ENCODE assay signal across 8 cellular contexts in the genomic region with DNA sequence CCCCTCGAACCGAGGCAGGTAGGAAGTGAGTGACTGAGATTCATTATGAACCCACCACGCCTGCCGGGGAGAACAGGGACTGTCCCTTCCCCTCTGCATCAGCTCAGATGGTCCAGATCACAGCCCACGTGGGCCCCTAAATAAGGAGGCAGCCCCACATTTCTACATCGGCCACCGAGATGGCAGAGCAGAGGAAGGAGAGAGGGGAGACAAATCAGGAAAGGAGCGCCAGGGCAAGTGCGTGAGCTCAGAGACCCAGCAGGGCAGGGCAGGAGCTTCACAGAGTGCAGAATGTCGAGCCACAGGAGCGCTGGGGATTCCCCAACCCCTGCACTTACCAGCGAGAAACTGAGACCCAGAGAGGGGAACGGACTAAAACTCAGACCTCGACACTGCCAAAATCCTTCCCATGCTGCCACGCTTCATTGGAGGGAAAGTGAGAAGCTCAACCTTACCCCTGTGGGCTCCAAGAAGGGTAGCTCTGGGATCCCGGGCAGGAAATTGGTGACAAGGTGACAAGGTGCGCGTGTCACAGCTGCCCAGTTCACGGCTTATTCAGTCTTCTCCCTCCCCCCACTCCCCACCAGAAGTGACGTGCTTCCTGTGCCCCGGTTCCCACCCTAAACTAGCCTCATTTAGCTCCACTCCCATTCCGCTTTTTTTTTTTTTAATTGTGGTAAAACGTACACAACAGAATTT. TPM values are rescaled to one million over a fixed set of nuclear protein-coding genes. Genes with fewer than 3 reads are reported as not detected.
A peak's percentile ranks its signal among the peaks of the same experiment; 100 is the strongest.
DNase-seq lines count a peak whose midpoint lies in the region; ATAC-seq, FAIRE-seq and TF ChIP-seq lines count a peak whose summit lies in the region.

A gene (minus strand): TSS at position 566 of the 699 bp plus-strand sequence. CDS start 13,942 bp downstream, outside the sequence.

- peaks cover 71 to 83% (median 72%) of the 10 kb centered on the region in 3 donors for H3K4me1 Mint-ChIP-seq in T-cell

- peak within 1 kb of the TSS; percentile 99 for H2AFZ ChIP-seq in HepG2 (ENCODE audit: low read length)

- POLR2A ChIA-PET in T-cell (lab: Charles Lee), result interaction anchor here (0.6 to 1.8 kb wide), 25 partner anchors 9 to 950 kb away, joined by 3 to 18 read pairs (median 5); a partner anchor contains a TSS
- POLR2A ChIA-PET in HepG2 (lab: Yijun Ruan, JAX), result interaction anchor here (0.5 to 2.4 kb wide), 2 partner anchors 63 to 125 kb away, joined by 3 to 12 read pairs; no protein-coding TSS in a partner anchor

- H3K79me2 ChIP-seq in HepG2 (ENCODE audit: insufficient read depth, low read length), result no peaks in the 10 kb centered on the region

- WGBS in HepG2 (ENCODE audit: low lambda C conversion rate), result 25% methylated on average over 22 of the region's 23 CpGs

- TF ChIP-seq POLR2A in HepG2 (IDR thresholded peaks at IDR 0.05; ENCODE audit: insufficient read depth in 1 of 2, low read depth in 2 of 2, low read length in 2 of 2), result no peak

- H3K36me3 Mint-ChIP-seq in T-cell, result peaks cover 9% of the 10 kb centered on the region

- H3K27me3 ChIP-seq in HepG2 (ENCODE audit: control insufficient read depth in 1 of 2, insufficient read depth in 2 of 2, low read length in 2 of 2) (no peaks in the 10 kb centered on the region; a peak in 1 of 5 replicates), MG63 (peaks cover 7% of the 10 kb centered on the region; the same call in 1 of the 2 replicates)

- peak within 1 kb of the TSS; percentile 98 for H3K4me2 ChIP-seq in HepG2 (ENCODE audit: low read depth, low read length)

- in situ Hi-C loops in HepG2 (cut with HindIII; ENCODE audit: extremely low pct_ligation_motif_present, low pct_unique_long_range_greater_than_20kb), result no loop called here

- no peak within 1 kb of the TSS for H3K27ac ChIP-seq in HepG2 (ENCODE audit: extremely low read length, insufficient read depth, low read length)

- no peak for FAIRE-seq in HepG2 (lab: Jason Lieb, UNC)

- no peaks in the 10 kb centered on the region for H3K9me3 ChIP-seq in HepG2 (ENCODE audit: low read length)
- no peaks in the 10 kb centered on the region for H3K9me3 ChIP-seq in MG63

- H3K27me3 Mint-ChIP-seq in T-cell, result no peaks in the 10 kb centered on the region

- no peak for TF ChIP-seq EP300 in HepG2 (IDR thresholded peaks at IDR 0.05; ENCODE audit: low read depth in 2 of 2, low read length in 2 of 2)
- no peak for TF ChIP-seq EP300 in HepG2 (CRISPR knock-in tag; IDR thresholded peaks at IDR 0.05; ENCODE audit: borderline replicate concordance)

- ATAC-seq in GM18873 (IDR thresholded peaks at IDR 0.05; ENCODE audit: low FRiP score, unreplicated experiment) (peak; percentile 54), HG03060 (IDR thresholded peaks at IDR 0.05; ENCODE audit: low read depth, unreplicated experiment) (peak; percentile 36), T-cell (replicated peaks in 1 of 4) (peak; percentile 79 to 86 (median 85)), HepG2 (peak; percentile 68)

- no peak for TF ChIP-seq RAD21 in HepG2 (CRISPR knock-in tag; IDR thresholded peaks at IDR 0.05)

- peak within 1 kb of the TSS; percentile 93 to 100 (median 97) for H3K4me3 Mint-ChIP-seq in T-cell

- intact Hi-C loops in HepG2 (cut with micrococcal nuclease; ENCODE audit: unreplicated experiment), result no loop called here

- peak within 1 kb of the TSS; percentile 56; the same call in 1 of the 2 replicates for H3K9ac ChIP-seq in HepG2 (ENCODE audit: insufficient read depth, low read depth, low read length)

- no TSS peak for BruUV-seq in HepG2 (replicated peaks; lab: Mats Ljungman, UMichigan)

- peak within 1 kb of the TSS; percentile 96 to 100 for H3K27ac Mint-ChIP-seq in T-cell

- CTCF ChIA-PET in T-cell (lab: Charles Lee) (interaction anchor here (0.6 to 2.6 kb wide), 21 partner anchors 9 to 270 kb away, joined by 3 to 38 read pairs (median 4); a partner anchor contains a TSS), HepG2 (lab: Yijun Ruan, JAX; ENCODE audit: low intra/inter-chr PET ratio, low total read pairs) (no interaction called here)

- no peak for TF ChIP-seq CTCF in HepG2 (CRISPR knock-in tag; IDR thresholded peaks at IDR 0.05)

- peak within 1 kb of the TSS; percentile 50 to 77 (median 60) for H3K4me3 ChIP-seq in HepG2 (replicated peaks in 1 of 3; ENCODE audit: insufficient read depth in 1 of 3, low read depth in 2 of 3, low read length in 3 of 3)
- H3K4me3 ChIP-seq in MG63, result no peak within 1 kb of the TSS

- DNase-seq in T-cell (peak; percentile 71 to 97 (median 94)), HepG2 (ENCODE audit: low spot score) (no peak), NCI-H2227 treated with DMSO at 0.1 percent for 48 hours (lab: John Stamatoyannopoulos, UW) (no peak), MG63 (no peak)
- peak; percentile 56 for DNase-seq in activated naive CD8-positive, alpha-beta T cell treated with anti-CD3 and anti-CD28 coated beads, Interleukin-2, amount 50 U/mL, for 16 hours (ENCODE audit: low read depth, low spot score)
- DNase-seq in stimulated activated CD8-positive, alpha-beta memory T cell treated with anti-CD3 and anti-CD28 coated beads, Interleukin-12 subunit alpha, Interleukin-12 subunit beta, amount 100 ng/mL, for 4 hours (ENCODE audit: low read depth), result peak; percentile 81

- H3K9me3 Mint-ChIP-seq in T-cell, result no peaks in the 10 kb centered on the region

- H4K20me1 ChIP-seq in HepG2 (ENCODE audit: insufficient read depth, low read length), result no peaks in the 10 kb centered on the region

- peaks cover 39% of the 10 kb centered on the region for H3K4me1 ChIP-seq in HepG2 (ENCODE audit: insufficient read depth, low read length)

- H3K36me3 ChIP-seq in HepG2 (replicated peaks in 1 of 2; ENCODE audit: control insufficient read depth in 1 of 2, insufficient read depth in 2 of 2, low read length in 2 of 2) (no peaks in the 10 kb centered on the region), MG63 (no peaks in the 10 kb centered on the region)

TF ChIP-seq in HepG2, 621 proteins besides CTCF, POLR2A, EP300 and RAD21 (continues in another document):
- TF ChIP-seq ZNF747 (CRISPR knock-in tag; IDR thresholded peaks at IDR 0.05; ENCODE audit: borderline replicate concordance) (no peak), CREB1 (IDR thresholded peaks at IDR 0.05) (0 out of 2 replicates have a peak, but pooled peaks have one; percentile 42), CREB1 (CRISPR knock-in tag; IDR thresholded peaks at IDR 0.05) (peak; percentile 50), RFX5 (IDR thresholded peaks at IDR 0.05; ENCODE audit: low read depth, low read length) (no peak), ATF7-NPFF (CRISPR knock-in tag; IDR thresholded peaks at IDR 0.05; ENCODE audit: low read depth) (no peak), SCMH1 (CRISPR knock-in tag; IDR thresholded peaks at IDR 0.05; ENCODE audit: borderline replicate concordance) (no peak), CREM (IDR thresholded peaks at IDR 0.05) (no peak), CREM (CRISPR knock-in tag; IDR thresholded peaks at IDR 0.05) (no peak)
- TF ChIP-seq, protein P1, sequence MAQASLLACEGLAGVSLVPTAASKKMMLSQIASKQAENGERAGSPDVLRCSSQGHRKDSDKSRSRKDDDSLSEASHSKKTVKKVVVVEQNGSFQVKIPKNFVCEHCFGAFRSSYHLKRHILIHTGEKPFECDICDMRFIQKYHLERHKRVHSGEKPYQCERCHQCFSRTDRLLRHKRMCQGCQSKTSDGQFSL (CRISPR knock-in tag; IDR thresholded peaks at IDR 0.05), result no peak
- TF ChIP-seq, protein P2, sequence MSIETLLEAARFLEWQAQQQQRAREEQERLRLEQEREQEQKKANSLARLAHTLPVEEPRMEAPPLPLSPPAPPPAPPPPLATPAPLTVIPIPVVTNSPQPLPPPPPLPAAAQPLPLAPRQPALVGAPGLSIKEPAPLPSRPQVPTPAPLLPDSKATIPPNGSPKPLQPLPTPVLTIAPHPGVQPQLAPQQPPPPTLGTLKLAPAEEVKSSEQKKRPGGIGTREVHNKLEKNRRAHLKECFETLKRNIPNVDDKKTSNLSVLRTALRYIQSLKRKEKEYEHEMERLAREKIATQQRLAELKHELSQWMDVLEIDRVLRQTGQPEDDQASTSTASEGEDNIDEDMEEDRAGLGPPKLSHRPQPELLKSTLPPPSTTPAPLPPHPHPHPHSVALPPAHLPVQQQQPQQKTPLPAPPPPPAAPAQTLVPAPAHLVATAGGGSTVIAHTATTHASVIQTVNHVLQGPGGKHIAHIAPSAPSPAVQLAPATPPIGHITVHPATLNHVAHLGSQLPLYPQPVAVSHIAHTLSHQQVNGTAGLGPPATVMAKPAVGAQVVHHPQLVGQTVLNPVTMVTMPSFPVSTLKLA (IDR thresholded peaks at IDR 0.05), result 0 out of 2 replicates have a peak, but pooled peaks have one; percentile 23
- TF ChIP-seq, protein P3, sequence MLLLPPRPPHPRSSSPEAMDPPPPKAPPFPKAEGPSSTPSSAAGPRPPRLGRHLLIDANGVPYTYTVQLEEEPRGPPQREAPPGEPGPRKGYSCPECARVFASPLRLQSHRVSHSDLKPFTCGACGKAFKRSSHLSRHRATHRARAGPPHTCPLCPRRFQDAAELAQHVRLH (CRISPR knock-in tag; IDR thresholded peaks at IDR 0.05; ENCODE audit: borderline replicate concordance, low read depth), result no peak

RNA-seq across cellular contexts. Expression of the gene that starts here (rescaled TPM):
- 100 to 1,000 TPM in 3 of 5 donors, 10 to 100 TPM in 2; 69.6 to 132 (median 116) TPM for total RNA-seq in T-cell
- 7.9 and 10.9 TPM in 2 replicates for total RNA-seq in HepG2 (2016; rRNA removed; fragmentation: Illumina TruSeq; extraction: Trizol)
- total RNA-seq in HepG2 (2016; cell fraction: cytosol; rRNA removed; fragmentation: Illumina TruSeq; extraction: Trizol; ENCODE audit: low read depth), result 4.1 and 5.7 TPM in 2 replicates
- total RNA-seq in HepG2 (2016; cell fraction: insoluble cytoplasmic fraction; rRNA removed; fragmentation: Illumina TruSeq; extraction: Trizol), result 9.4 and 10.9 TPM in 2 replicates
- 8.3 and 9.3 TPM in 2 replicates for total RNA-seq in HepG2 (2016; cell fraction: membrane; rRNA removed; fragmentation: Illumina TruSeq; extraction: Trizol)
- 7.4 and 8.7 TPM in 2 replicates for total RNA-seq in HepG2 (2016; cell fraction: nucleus; rRNA removed; fragmentation: Illumina TruSeq; extraction: Trizol)
- 20.8 and 21.4 TPM in 2 replicates for polyA plus RNA-seq in HepG2 (2011; rRNA removed)
- 25.1 and 29.5 TPM in 2 replicates for polyA plus RNA-seq in HepG2 (2011; cell fraction: cytosol; rRNA removed)
- polyA plus RNA-seq in HepG2 (2011; cell fraction: nucleus; rRNA removed), result 10.1 and 10.2 TPM in 2 replicates
- 6.0 and 8.9 TPM in 2 replicates for polyA plus RNA-seq in HepG2 (2012)
- polyA plus RNA-seq in HepG2 (2016; cell fraction: cytosol; fragmentation: Illumina TruSeq; extraction: Trizol; ENCODE audit: low read depth), result 3.9 and 5.8 TPM in 2 replicates
- 7.5 and 8.3 TPM in 2 replicates for polyA plus RNA-seq in HepG2 (2016; cell fraction: insoluble cytoplasmic fraction; fragmentation: Illumina TruSeq; extraction: Trizol; ENCODE audit: low read depth)
- 5.9 and 6.9 TPM in 2 replicates for polyA plus RNA-seq in HepG2 (2016; cell fraction: membrane; fragmentation: Illumina TruSeq; extraction: Trizol; ENCODE audit: low read depth)
- 11.9 and 12.3 TPM in 2 replicates for polyA plus RNA-seq in HepG2 (2016; cell fraction: nucleus; fragmentation: Illumina TruSeq; extraction: Trizol; ENCODE audit: insufficient read depth, low read depth)
- polyA minus RNA-seq in HepG2 (2011; rRNA and poly(A)+ RNA removed; ENCODE audit: low replicate concordance), result 1.3 and 35.6 TPM in 2 replicates
- polyA minus RNA-seq in HepG2 (2011; cell fraction: cytosol; rRNA and poly(A)+ RNA removed), result 6.6 and 7.4 TPM in 2 replicates
- 4.2 and 7.6 TPM in 2 replicates for polyA minus RNA-seq in HepG2 (2011; cell fraction: nucleus; rRNA and poly(A)+ RNA removed)
- total RNA-seq in MG63 (2014; rRNA removed; shearing (Covaris generic); ENCODE audit: low replicate concordance), result not detected in 2 replicates

Comparison
In these comparisons a context has a peak if more than half of its experiments do, and no peak if none do; other contexts are left out.
1. DNase-seq: peak in T-cell (34 of 34), activated naive CD8-positive, alpha-beta T cell treated with anti-CD3 and anti-CD28 coated beads, Interleukin-2, amount 50 U/mL, for 16 hours (single experiment) and stimulated activated CD8-positive, alpha-beta memory T cell treated with anti-CD3 and anti-CD28 coated beads, Interleukin-12 subunit alpha, Interleukin-12 subunit beta, amount 100 ng/mL, for 4 hours (single experiment); none in HepG2 (single experiment), NCI-H2227 treated with DMSO at 0.1 percent for 48 hours (single experiment) and MG63 (single experiment).
2. Peak in every context shown above with its lines, with median percentiles within 50 percentile points of each other: ATAC-seq.